5 cellular contexts compared by ENCODE assay signal in the genomic region with DNA sequence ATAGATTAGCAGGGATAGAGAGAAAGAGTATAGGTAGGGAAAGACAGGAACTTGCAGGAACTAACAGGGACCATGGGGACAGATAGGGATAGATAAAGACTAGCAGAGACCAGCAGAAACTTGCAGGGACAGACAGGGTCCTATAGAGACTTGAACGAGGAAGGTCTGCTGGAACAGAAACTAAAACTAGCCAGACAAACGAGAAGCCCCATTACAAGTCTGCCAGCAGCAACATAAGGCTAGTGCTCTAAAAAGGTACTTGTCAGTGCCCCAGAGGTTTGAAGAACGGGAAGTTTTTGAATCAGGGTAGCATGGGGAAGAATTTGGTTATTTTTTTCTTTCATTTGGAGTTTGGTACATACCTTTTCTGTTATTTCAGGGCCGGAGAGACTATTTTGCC. TPM values are rescaled to one million over a fixed set of nuclear protein-coding genes. Genes with fewer than 3 reads are reported as not detected.
"Had no signal": no experiment of that assay in that cellular context is flagged by ENCODE, and none has a peak within 500 bp of the region (broad histone marks: within the 10 kb centered on the region; RNA-seq: fewer than 3 reads in every experiment).

No MANE protein-coding gene starts in this region.

RNA-seq across cellular contexts. Expression of a gene that starts 13.2 kb away (rescaled TPM):
- polyA plus RNA-seq: cardiac muscle cell, heart left ventricle, mammary epithelial cell, sigmoid colon, smooth muscle cell had no signal

RNA-seq across cellular contexts. Expression of a gene that starts 29.4 kb away (rescaled TPM):
- polyA plus RNA-seq: cardiac muscle cell, heart left ventricle, mammary epithelial cell, sigmoid colon, smooth muscle cell had no signal

RNA-seq across cellular contexts. Expression of a gene that starts 41.0 kb away (rescaled TPM):
- polyA plus RNA-seq: cardiac muscle cell, heart left ventricle, mammary epithelial cell, sigmoid colon, smooth muscle cell had no signal

RNA-seq across cellular contexts. Expression of a gene that starts 56.2 kb away (rescaled TPM):
- polyA plus RNA-seq: cardiac muscle cell, heart left ventricle, mammary epithelial cell, sigmoid colon, smooth muscle cell had no signal

RNA-seq across cellular contexts. Expression of a gene that starts 56.7 kb away (rescaled TPM):
- polyA plus RNA-seq: cardiac muscle cell, heart left ventricle, mammary epithelial cell, sigmoid colon, smooth muscle cell had no signal
